In genomic region chr12:116435984-116436383, GRCh38 we compare ENCODE assay signal across 28 cellular contexts.
"Had no signal": no experiment of that assay in that cellular context is flagged by ENCODE, and none has a peak within 500 bp of the region (broad histone marks: within the 10 kb centered on the region; RNA-seq: fewer than 3 reads in every experiment).

No MANE protein-coding gene starts in this region.

- H3K4me2 ChIP-seq: hepatocyte had no signal

- DNase-seq: heart right ventricle; islet precursor cell; left lung; lower lobe of right lung; mammary epithelial cell; mesenchymal stem cell; naive B cell; natural killer cell; nephron progenitor cell; retina; right cardiac atrium; stimulated activated CD4-positive, alpha-beta T cell treated with anti-CD3 and anti-CD28 coated beads, Interleukin-12 subunit alpha, Interleukin-12 subunit beta, amount 100 ng/mL, for 4 hours; stimulated activated CD4-positive, alpha-beta T cell treated with anti-CD3 and anti-CD28 coated beads, Interleukin-15, amount 100 ng/mL, for 24 hours; stimulated activated CD4-positive, alpha-beta T cell treated with anti-CD3 and anti-CD28 coated beads, Interleukin-2, amount 100 ng/mL, for 24 hours; stimulated activated CD4-positive, alpha-beta T cell treated with anti-CD3 and anti-CD28 coated beads, Interleukin-4, amount 100 ng/mL, for 1 hour; stimulated activated naive B cell treated with anti-CD40 and anti-IgM and Interleukin-4, amounts not matched to agents 10 μg/mL and 1 μg/mL and 100 μg/mL, for 72 hours; stimulated activated naive CD8-positive, alpha-beta T cell treated with anti-CD3 and anti-CD28 coated beads, Interleukin-15, Interleukin-2, amounts not matched to agents 100 U/mL and 50 U/mL, for 24 hours; tibial artery; upper lobe of right lung had no signal

- H3K4me3 ChIP-seq: heart right ventricle, hepatocyte, left lung, lower lobe of right lung, pancreas, prostate gland, skin epidermis, stomach, suprapubic skin, thoracic aorta, tibial artery, upper lobe of right lung had no signal

- FAIRE-seq: pancreas, urothelium cell line had no signal

- H3K4me3 Mint-ChIP-seq: naive B cell; natural killer cell; nephron progenitor cell; stimulated activated naive B cell treated with anti-CD40 and anti-IgM and Interleukin-4, amounts not matched to agents 10 μg/mL and 1 μg/mL and 100 μg/mL, for 72 hours had no signal

- H3K4me1 Mint-ChIP-seq: natural killer cell had no signal

- H3K4me1 ChIP-seq: prostate gland had no signal

- H3K27ac ChIP-seq: heart right ventricle, left lung, lower lobe of right lung, pancreas, prostate gland, skin epidermis, suprapubic skin, thoracic aorta, tibial artery, upper lobe of right lung had no signal

- H3K36me3 ChIP-seq: heart right ventricle, left lung, lower lobe of right lung, pancreas, prostate gland, stomach, suprapubic skin, thoracic aorta, tibial artery, upper lobe of right lung had no signal

- H3K36me3 Mint-ChIP-seq: naive B cell; natural killer cell; stimulated activated naive B cell treated with anti-CD40 and anti-IgM and Interleukin-4, amounts not matched to agents 10 μg/mL and 1 μg/mL and 100 μg/mL, for 72 hours had no signal

- H3K27me3 ChIP-seq: heart right ventricle, hepatocyte, left lung, pancreas, stomach, suprapubic skin, tibial artery, upper lobe of right lung had no signal

- ATAC-seq: heart right ventricle; left lung; lower lobe of right lung; natural killer cell; right cardiac atrium; sciatic nerve; stimulated activated naive B cell treated with anti-CD40 and anti-IgM and Interleukin-4, amounts not matched to agents 10 μg/mL and 1 μg/mL and 100 μg/mL, for 72 hours; stimulated activated naive CD8-positive, alpha-beta T cell treated with anti-CD3 and anti-CD28 coated beads, Interleukin-15, Interleukin-2, amounts not matched to agents 100 U/mL and 50 U/mL, for 24 hours; upper lobe of right lung had no signal

- H3K27ac Mint-ChIP-seq: naive B cell; natural killer cell; stimulated activated naive B cell treated with anti-CD40 and anti-IgM and Interleukin-4, amounts not matched to agents 10 μg/mL and 1 μg/mL and 100 μg/mL, for 72 hours had no signal

- H3K9me3 ChIP-seq: left lung, lower lobe of right lung, pancreas, prostate gland, stomach, suprapubic skin, thoracic aorta, tibial artery, upper lobe of right lung had no signal

- H3K9me3 Mint-ChIP-seq: natural killer cell had no signal

- H2AFZ ChIP-seq: hepatocyte had no signal

- H3K79me2 ChIP-seq: hepatocyte had no signal
